ENCODE assay signal across 16 cellular contexts in genomic region chr4:83266689-83267088, GRCh38. TPM values are rescaled to one million over a fixed set of nuclear protein-coding genes. Genes with fewer than 3 reads are reported as not detected.
A peak's percentile ranks its signal among the peaks of the same experiment; 100 is the strongest.
DNase-seq lines count a peak whose midpoint lies in the region; ATAC-seq, FAIRE-seq and TF ChIP-seq lines count a peak whose summit lies in the region.
"Had no signal": no experiment of that assay in that cellular context is flagged by ENCODE, and none has a peak within 500 bp of the region (broad histone marks: within the 10 kb centered on the region; RNA-seq: fewer than 3 reads in every experiment).

No MANE protein-coding gene starts in this region.

- no peak overlapping the region for H4K8ac ChIP-seq in trophoblast cell (ENCODE audit: low read depth, low read length)

- no peak overlapping the region for H2AFZ ChIP-seq in trophoblast cell (ENCODE audit: insufficient read depth, low read length, poor library complexity)
- H2AFZ ChIP-seq: parathyroid adenoma had no signal

- ATAC-seq in HG02759 (IDR thresholded peaks at IDR 0.05; ENCODE audit: unreplicated experiment) = peak; percentile 60

- H3K18ac ChIP-seq in trophoblast cell (ENCODE audit: low read length) = no peak overlapping the region

- no peak overlapping the region for H2BK5ac ChIP-seq in trophoblast cell (ENCODE audit: low read depth, low read length, poor library complexity)

- no peak overlapping the region for H4K12ac ChIP-seq in trophoblast cell (ENCODE audit: low read depth, low read length)

- H3K4me3 ChIP-seq in neutrophil (ENCODE audit: low read depth in 1 of 2, low read length in 1 of 2) (no peak overlapping the region), trophoblast cell (ENCODE audit: low read depth, low read length) (no peak overlapping the region)

- no peak overlapping the region for H3K4me2 ChIP-seq in trophoblast cell (ENCODE audit: low read length)

- H3K4me1 ChIP-seq in neutrophil (ENCODE audit: control insufficient read depth in 1 of 2, insufficient read depth in 1 of 2, low read depth in 1 of 2, low read length in 1 of 2) (peaks cover 30 to 41% of the 10 kb centered on the region in 2 experiments), trophoblast cell (ENCODE audit: control insufficient read depth in 1 of 2, insufficient read depth in 2 of 2, low read length in 2 of 2) (no peaks in the 10 kb centered on the region)
- H3K4me1 ChIP-seq: parathyroid adenoma had no signal

- H3K9me3 ChIP-seq in neutrophil = no peaks in the 10 kb centered on the region
- H3K9me3 ChIP-seq in trophoblast cell (ENCODE audit: insufficient read depth, low read depth, low read length) = no peaks in the 10 kb centered on the region

- H3K4ac ChIP-seq in trophoblast cell (ENCODE audit: low read depth, low read length) = no peak overlapping the region

- H2AK5ac ChIP-seq in trophoblast cell (ENCODE audit: low read length) = no peak overlapping the region

- no peaks in the 10 kb centered on the region for H3K79me1 ChIP-seq in trophoblast cell (ENCODE audit: low read length)

- no peak overlapping the region for H3K23ac ChIP-seq in trophoblast cell (ENCODE audit: low read length)

- peak; percentile 58 for FAIRE-seq in RCC 7860 (lab: Jason Lieb, UNC)
- FAIRE-seq: GM12892 had no signal

- H2BK120ac ChIP-seq in trophoblast cell (ENCODE audit: insufficient read depth, low read length, poor library complexity) = no peak overlapping the region

- no peak overlapping the region for H3K9ac ChIP-seq in trophoblast cell (ENCODE audit: low read length)
- H3K9ac ChIP-seq: parathyroid adenoma had no signal

- H3K27ac ChIP-seq in neutrophil (peak overlapping the region; percentile 46), trophoblast cell (ENCODE audit: low read depth, low read length) (no peak overlapping the region)
- H3K27ac ChIP-seq: 22Rv1, parathyroid adenoma had no signal

- WGBS in trophoblast cell (ENCODE audit: extremely low coverage, insufficient coverage, insufficient read length) = no CpG with 5 or more reads among the region's 1 CpG

- peak; percentile 17 for TF ChIP-seq CTCF in neutrophil (IDR thresholded peaks at IDR 0.05)

- H3K27me3 ChIP-seq in neutrophil = no peaks in the 10 kb centered on the region
- H3K27me3 ChIP-seq in trophoblast cell (ENCODE audit: insufficient read depth, low read length) = no peaks in the 10 kb centered on the region

- H3K79me2 ChIP-seq in trophoblast cell (ENCODE audit: control insufficient read depth, insufficient read depth, low read length, poor library complexity) = no peaks in the 10 kb centered on the region
- H3K79me2 ChIP-seq: parathyroid adenoma had no signal

- H3K36me3 ChIP-seq in neutrophil (peaks cover 12% of the 10 kb centered on the region), trophoblast cell (ENCODE audit: control insufficient read depth in 1 of 2, insufficient read depth in 2 of 2, low read length in 2 of 2) (peaks cover 7 to 8% of the 10 kb centered on the region in 2 experiments)

- H4K91ac ChIP-seq in trophoblast cell (ENCODE audit: low read depth, low read length) = no peak overlapping the region

- no peak overlapping the region for H2BK12ac ChIP-seq in trophoblast cell (ENCODE audit: low read length)

- DNase-seq in NOMO-1 (lab: John Stamatoyannopoulos, UW; ENCODE audit: unreplicated experiment in 2 of 2) = peak; percentile 28 to 70
- no peak for DNase-seq in NOMO-1 treated with dmso at 0.1 percent for 144 hours (lab: John Stamatoyannopoulos, UW; ENCODE audit: unreplicated experiment)
- DNase-seq in RCC 7860 (ENCODE audit: low spot score) = no peak
- no peak for DNase-seq in activated CD4-positive, CD25-positive, alpha-beta regulatory T cell (lab: John Stamatoyannopoulos, UW)
- no peak for DNase-seq in retina
- no peak for DNase-seq in trophoblast cell
- DNase-seq: amniotic stem cell; effector CD4-positive, alpha-beta T cell; glutamatergic neuron; H7; NCI-H526 treated with DMSO at 0.1 percent for 48 hours had no signal

- no peak overlapping the region for H3K14ac ChIP-seq in trophoblast cell (ENCODE audit: low read length)

RNA-seq across cellular contexts. Expression of gene COQ2, which starts 17.9 kb away (rescaled TPM):
- polyA plus RNA-seq in trophoblast cell (2013) = 10.4 and 10.8 TPM in 2 replicates

Comparison
In these comparisons a context has a peak if more than half of its experiments do, and no peak if none do; other contexts are left out.
1. DNase-seq: peak in NOMO-1 (2 of 2); none in NOMO-1 treated with dmso at 0.1 percent for 144 hours (single experiment), RCC 7860 (single experiment), activated CD4-positive, CD25-positive, alpha-beta regulatory T cell (0 of 4), retina (single experiment) and trophoblast cell (0 of 2).